ENCODE assay signal across 1 cellular context in the genomic region with DNA sequence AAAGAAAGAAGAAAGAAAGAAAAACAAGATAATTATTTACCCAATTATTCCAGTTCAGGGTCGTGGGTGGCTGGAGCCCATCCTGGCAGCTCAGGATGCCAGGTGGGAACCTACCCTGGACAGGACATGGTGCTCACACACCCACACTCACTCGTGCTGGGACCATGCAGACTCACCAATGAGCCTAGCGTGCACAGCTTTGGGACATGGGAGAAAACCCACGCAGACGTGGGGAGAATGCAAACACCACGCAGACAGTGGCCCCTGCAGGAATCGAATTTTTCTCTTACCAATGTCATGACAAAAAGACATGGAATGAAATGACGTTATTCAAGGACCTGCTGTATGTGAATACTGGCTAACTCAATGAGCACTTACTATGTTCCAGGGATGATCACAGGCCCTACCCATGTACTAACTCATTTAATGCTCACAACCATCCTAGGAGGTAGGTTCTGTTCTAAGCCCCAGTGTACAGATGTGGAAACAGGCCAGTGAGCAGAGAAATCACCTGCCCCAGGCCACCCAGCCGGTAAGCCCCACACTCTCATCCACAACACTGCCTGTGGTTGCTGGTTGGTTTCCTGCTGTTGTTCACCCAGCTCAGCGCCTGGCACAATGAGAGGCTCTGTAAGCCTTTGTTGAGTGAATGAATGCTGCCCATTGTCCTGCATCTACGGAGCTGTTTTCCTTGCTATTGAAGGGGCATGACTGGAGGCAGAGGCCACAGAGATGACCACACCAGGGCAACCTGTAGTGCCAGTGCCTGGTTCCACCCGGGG.
TF ChIP-seq lines count a peak whose summit lies in the region.

No MANE protein-coding gene starts in this region.

TF ChIP-seq in GM12878, 131 proteins besides CTCF, POLR2A, EP300 and RAD21:
- TF ChIP-seq, protein P1, sequence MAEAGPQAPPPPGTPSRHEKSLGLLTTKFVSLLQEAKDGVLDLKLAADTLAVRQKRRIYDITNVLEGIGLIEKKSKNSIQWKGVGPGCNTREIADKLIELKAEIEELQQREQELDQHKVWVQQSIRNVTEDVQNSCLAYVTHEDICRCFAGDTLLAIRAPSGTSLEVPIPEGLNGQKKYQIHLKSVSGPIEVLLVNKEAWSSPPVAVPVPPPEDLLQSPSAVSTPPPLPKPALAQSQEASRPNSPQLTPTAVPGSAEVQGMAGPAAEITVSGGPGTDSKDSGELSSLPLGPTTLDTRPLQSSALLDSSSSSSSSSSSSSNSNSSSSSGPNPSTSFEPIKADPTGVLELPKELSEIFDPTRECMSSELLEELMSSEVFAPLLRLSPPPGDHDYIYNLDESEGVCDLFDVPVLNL (IDR thresholded peaks at IDR 0.05; ENCODE audit: low read depth, low read length) = no peak
- TF ChIP-seq TCF12 (IDR thresholded peaks at IDR 0.05; ENCODE audit: low read depth, low read length) (no peak), TAF1 (IDR thresholded peaks at IDR 0.05; ENCODE audit: borderline replicate concordance, low read depth, low read length) (no peak), BACH1 (IDR thresholded peaks at IDR 0.05; ENCODE audit: borderline replicate concordance) (no peak), TCF7 (IDR thresholded peaks at IDR 0.05; ENCODE audit: borderline replicate concordance) (no peak), RBBP5 (conservative IDR thresholded peaks at IDR 0.05) (no peak), ESRRA (IDR thresholded peaks at IDR 0.05; ENCODE audit: low read length) (no peak), ZNF384 (IDR thresholded peaks at IDR 0.05; ENCODE audit: borderline replicate concordance, low read depth, low read length) (no peak), ZSCAN29 (IDR thresholded peaks at IDR 0.05) (no peak), SMARCA5 (IDR thresholded peaks at IDR 0.05) (no peak), YBX1 (IDR thresholded peaks at IDR 0.05) (no peak), BCL11A (IDR thresholded peaks at IDR 0.05; ENCODE audit: low read depth, low read length) (no peak), PRDM15 (CRISPR knock-in tag; IDR thresholded peaks at IDR 0.05) (no peak), BMI1 (IDR thresholded peaks at IDR 0.05; ENCODE audit: borderline replicate concordance) (no peak)
